Comparison of ENCODE assay signal across 8 cellular contexts in genomic region chr16:58127033-58127556, GRCh38. TPM values are rescaled to one million over a fixed set of nuclear protein-coding genes. Genes with fewer than 3 reads are reported as not detected.
DNase-seq lines count a peak whose midpoint lies in the region; FAIRE-seq and TF ChIP-seq lines count a peak whose summit lies in the region.

No MANE protein-coding gene starts in this region.

- H3K4me1 ChIP-seq in left ventricle myocardium inferior (peaks cover 72% of the 10 kb centered on the region), astrocyte (ENCODE audit: insufficient read depth, low read length) (peaks cover 18% of the 10 kb centered on the region)

- peaks cover 57% of the 10 kb centered on the region for H4K20me1 ChIP-seq in astrocyte (ENCODE audit: insufficient read depth, low read length)

- intact Hi-C loops in left ventricle myocardium inferior (cut with micrococcal nuclease) (loop anchor here (5.0 kb wide), 1 partner anchor 95 kb away; no protein-coding TSS in a partner anchor), cardiac septum (cut with DNase I) (loop anchor here (2.0 kb wide), 1 partner anchor 100 kb away; no protein-coding TSS in a partner anchor)

- no peaks in the 10 kb centered on the region for H3K27me3 Mint-ChIP-seq in astrocyte (ENCODE audit: low read depth, unreplicated experiment)

- H3K4me3 Mint-ChIP-seq in astrocyte (ENCODE audit: unreplicated experiment): peak overlapping the region; percentile 89

- H3K27me3 ChIP-seq in left ventricle myocardium inferior (ENCODE audit: low read depth) (no peaks in the 10 kb centered on the region), astrocyte (ENCODE audit: insufficient read depth, low read length) (no peaks in the 10 kb centered on the region)

- TF ChIP-seq CTCF in left ventricle myocardium inferior (IDR thresholded peaks at IDR 0.05; ENCODE audit: borderline replicate concordance) (peak; percentile 53), astrocyte (IDR thresholded peaks at IDR 0.05; ENCODE audit: insufficient read depth, low read depth, low read length) (peak; percentile 38)

- H3K79me2 ChIP-seq in astrocyte (ENCODE audit: insufficient read depth, low read length): peaks cover 62% of the 10 kb centered on the region

- peak overlapping the region; percentile 89 for H3K4me2 ChIP-seq in astrocyte (ENCODE audit: low read length)

- H3K27ac Mint-ChIP-seq in astrocyte (ENCODE audit: unreplicated experiment): no peak overlapping the region

- H3K36me3 Mint-ChIP-seq in astrocyte (ENCODE audit: low read depth, unreplicated experiment): no peaks in the 10 kb centered on the region

- DNase-seq in left ventricle myocardium inferior (no peak), cardiac septum (ENCODE audit: low spot score) (no peak), NCI-H526 treated with DMSO at 0.1 percent for 48 hours (lab: John Stamatoyannopoulos, UW) (peak; percentile 3), astrocyte (ENCODE audit: low read depth) (peak; percentile 39), kidney tubule cell (ENCODE audit: low spot score) (peak; percentile 59), NCI-H1105 (lab: John Stamatoyannopoulos, UW) (no peak), NCI-H446 treated with DMSO at 0.1 percent for 48 hours (lab: John Stamatoyannopoulos, UW) (no peak)

- H3K9ac ChIP-seq in astrocyte (ENCODE audit: low read length): peak overlapping the region; percentile 95

- FAIRE-seq in astrocyte (lab: Jason Lieb, UNC): no peak

- H3K9me3 ChIP-seq in left ventricle myocardium inferior (replicated peaks) (peaks cover 8% of the 10 kb centered on the region), astrocyte (ENCODE audit: insufficient read depth, low read depth, low read length) (no peaks in the 10 kb centered on the region)

- H3K4me1 Mint-ChIP-seq in astrocyte (ENCODE audit: low read depth, unreplicated experiment): peaks cover 28% of the 10 kb centered on the region

- no peak overlapping the region for H2AFZ ChIP-seq in astrocyte (ENCODE audit: low read depth, low read length)

- no peaks in the 10 kb centered on the region for H3K36me3 ChIP-seq in left ventricle myocardium inferior
- H3K36me3 ChIP-seq in astrocyte (ENCODE audit: insufficient read depth, low read length): no peaks in the 10 kb centered on the region

- H3K27ac ChIP-seq in left ventricle myocardium inferior (replicated peaks) (peak overlapping the region; percentile 96), astrocyte (ENCODE audit: low read depth, low read length) (peak overlapping the region; percentile 60), temporal lobe (ENCODE audit: low read depth, low read length) (peak overlapping the region; percentile 75)

- peaks cover 5% of the 10 kb centered on the region for H3K9me3 Mint-ChIP-seq in astrocyte (ENCODE audit: unreplicated experiment)

- H3K4me3 ChIP-seq in left ventricle myocardium inferior (peak overlapping the region; percentile 97), astrocyte (ENCODE audit: insufficient read depth, low read depth, low read length) (peak overlapping the region; percentile 96)

RNA-seq across cellular contexts. Expression of gene CFAP20, which starts 2.1 kb away (rescaled TPM):
- total RNA-seq in left ventricle myocardium inferior (34.5 TPM), cardiac septum (36.7 TPM), astrocyte (40.1 and 43.6 TPM in 2 replicates), temporal lobe (67.6 TPM)

Comparison
In these comparisons a context has a peak if more than half of its experiments do, and no peak if none do; other contexts are left out.
1. DNase-seq: peak in NCI-H526 treated with DMSO at 0.1 percent for 48 hours (single experiment), astrocyte (single experiment) and kidney tubule cell (single experiment); none in left ventricle myocardium inferior (single experiment), cardiac septum (single experiment), NCI-H1105 (single experiment) and NCI-H446 treated with DMSO at 0.1 percent for 48 hours (single experiment).
2. Peak in every context shown above with its lines, with median percentiles within 50 percentile points of each other: H3K27ac ChIP-seq.